ENCODE assay signal across 8 cellular contexts in the genomic region with DNA sequence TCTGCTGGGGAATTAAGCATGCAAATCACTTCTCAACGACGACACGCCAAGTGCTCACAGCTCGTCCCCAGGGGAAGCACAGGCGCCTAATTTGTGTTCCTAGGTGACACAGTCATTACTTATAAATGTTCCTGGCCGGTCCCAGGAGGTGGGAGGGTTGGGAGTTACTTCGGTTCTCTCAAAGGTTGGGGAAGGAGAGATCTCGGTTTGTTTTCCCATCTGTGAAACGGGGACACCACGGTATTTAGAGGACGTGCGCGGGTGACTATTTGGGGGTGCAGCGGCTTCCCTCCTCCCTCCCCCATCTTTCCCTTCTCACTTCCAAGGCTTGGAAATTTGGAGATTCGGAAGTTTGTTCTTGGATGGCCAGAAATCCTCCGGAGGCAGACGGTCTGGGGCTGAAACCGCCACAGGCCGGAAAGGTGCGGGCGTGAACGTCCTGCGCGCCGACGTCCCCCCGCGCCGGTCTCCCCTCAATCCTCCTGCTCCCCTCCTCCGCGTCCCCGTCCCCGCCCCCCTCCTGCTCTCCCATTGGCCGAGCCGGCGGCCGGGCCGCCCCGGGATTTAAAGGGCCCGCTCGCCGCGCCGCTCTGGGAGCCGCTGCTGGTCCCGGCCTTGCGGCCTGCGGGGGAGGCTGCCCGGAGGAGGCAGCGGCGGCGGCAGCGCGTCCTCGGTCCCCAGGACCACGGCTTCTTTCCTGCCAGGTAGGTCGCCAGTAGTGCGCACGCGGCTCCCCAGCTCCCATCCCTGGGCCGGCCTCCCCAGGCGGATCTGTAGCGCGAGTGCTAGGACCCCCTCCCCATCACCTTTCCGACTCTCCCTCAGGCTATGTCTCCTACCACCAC. TPM values are rescaled to one million over a fixed set of nuclear protein-coding genes. Genes with fewer than 3 reads are reported as not detected.
DNase-seq lines count a peak whose midpoint lies in the region; ATAC-seq lines count a peak whose summit lies in the region.

A gene (plus strand): TSS at position 593 of the 845 bp plus-strand sequence. CDS start 829 bp downstream, outside the sequence.

- H2AK5ac ChIP-seq in mesendoderm (ENCODE audit: low read length) = no peak within 1 kb of the TSS

- no peak within 1 kb of the TSS for H3K23ac ChIP-seq in mesendoderm (ENCODE audit: low read length)

- peak within 1 kb of the TSS; percentile 75 for H3K27ac ChIP-seq in effector memory CD4-positive, alpha-beta T cell (ENCODE audit: insufficient read depth, low read length, poor library complexity, severe bottlenecking)
- H3K27ac ChIP-seq in mesendoderm (ENCODE audit: low read depth, low read length) = no peak within 1 kb of the TSS

- H3K4me3 ChIP-seq in effector memory CD4-positive, alpha-beta T cell (ENCODE audit: insufficient read depth, low read depth, low read length, poor library complexity, severe bottlenecking) = peak within 1 kb of the TSS; percentile 59
- peak within 1 kb of the TSS; percentile 65 for H3K4me3 ChIP-seq in mesendoderm (ENCODE audit: low read length)

- H4K5ac ChIP-seq in mesendoderm (ENCODE audit: low read length) = no peak within 1 kb of the TSS

- H4K8ac ChIP-seq in mesendoderm (ENCODE audit: low read depth, low read length) = peak within 1 kb of the TSS; percentile 31

- ATAC-seq in GM18511 (IDR thresholded peaks at IDR 0.05; ENCODE audit: unreplicated experiment) = peak; percentile 90
- ATAC-seq in HG03108 (IDR thresholded peaks at IDR 0.05; ENCODE audit: unreplicated experiment) = peak; percentile 73

- no peaks in the 10 kb centered on the region for H3K9me3 ChIP-seq in effector memory CD4-positive, alpha-beta T cell (ENCODE audit: control insufficient read depth, low read length)

- H2BK5ac ChIP-seq in mesendoderm (ENCODE audit: low read length) = no peak within 1 kb of the TSS

- H3K79me2 ChIP-seq in mesendoderm (ENCODE audit: control insufficient read depth, insufficient read depth, low read length) = no peaks in the 10 kb centered on the region

- no CpG with 5 or more reads among the region's 65 CpGs for WGBS in mesendoderm (ENCODE audit: extremely low coverage, insufficient coverage, low lambda C conversion rate)

- H3K79me1 ChIP-seq in mesendoderm (ENCODE audit: low read length) = no peaks in the 10 kb centered on the region

- peak within 1 kb of the TSS; percentile 83 for H3K56ac ChIP-seq in mesendoderm (ENCODE audit: low read length)

- no peak within 1 kb of the TSS for H2BK120ac ChIP-seq in mesendoderm (ENCODE audit: low read depth, low read length)

- peak within 1 kb of the TSS; percentile 69 for H3K18ac ChIP-seq in mesendoderm (ENCODE audit: low read length)

- H3K4me2 ChIP-seq in mesendoderm (ENCODE audit: low read length) = peak within 1 kb of the TSS; percentile 36

- DNase-seq in 8988T (peak; percentile 74), NCI-H748 treated with DMSO at 0.1 percent for 48 hours (lab: John Stamatoyannopoulos, UW) (peak; percentile 11), mesendoderm (peak; percentile 65)
- DNase-seq in activated CD8-positive, alpha-beta memory T cell treated with anti-CD3 and anti-CD28 coated beads for 1 hour (ENCODE audit: extremely low read depth in 1 of 2, low read depth in 1 of 2) = peak; percentile 41 to 67
- DNase-seq in effector memory CD4-positive, alpha-beta T cell = peak; percentile 58 to 69 (median 63)
- DNase-seq in stimulated activated CD8-positive, alpha-beta memory T cell treated with anti-CD3 and anti-CD28 coated beads, Interleukin-15, amount 100 ng/mL, for 1 hour (ENCODE audit: low read depth) = peak; percentile 59

- H3K9ac ChIP-seq in mesendoderm (ENCODE audit: low read length) = peak within 1 kb of the TSS; percentile 78

- no peaks in the 10 kb centered on the region for H3K36me3 ChIP-seq in effector memory CD4-positive, alpha-beta T cell (ENCODE audit: control insufficient read depth, insufficient read depth, low read length)
- H3K36me3 ChIP-seq in mesendoderm (ENCODE audit: control insufficient read depth, insufficient read depth, low read length) = no peaks in the 10 kb centered on the region

- H2BK15ac ChIP-seq in mesendoderm (replicated peaks; ENCODE audit: low read depth) = no peak within 1 kb of the TSS

- no peaks in the 10 kb centered on the region for H3K27me3 ChIP-seq in effector memory CD4-positive, alpha-beta T cell (replicated peaks; ENCODE audit: control insufficient read depth, insufficient read depth, low read length, poor library complexity, severe bottlenecking)
- no peaks in the 10 kb centered on the region for H3K27me3 ChIP-seq in mesendoderm (ENCODE audit: insufficient read depth, low read length, poor library complexity)

- peaks cover 4% of the 10 kb centered on the region for H3K4me1 ChIP-seq in effector memory CD4-positive, alpha-beta T cell (ENCODE audit: control insufficient read depth, insufficient read depth, low read length, poor library complexity, severe bottlenecking)
- H3K4me1 ChIP-seq in mesendoderm (ENCODE audit: control insufficient read depth, low read depth, low read length) = no peaks in the 10 kb centered on the region

- H3K4ac ChIP-seq in mesendoderm (ENCODE audit: low read depth, low read length) = no peak within 1 kb of the TSS

RNA-seq across cellular contexts. Expression of the gene that starts here (rescaled TPM):
- polyA plus RNA-seq in mesendoderm (2013, experiment 1 of 2) = 7.3 TPM
- 6.8 TPM for polyA plus RNA-seq in mesendoderm (2013, experiment 2 of 2)

Comparison
In these comparisons a context has a peak if more than half of its experiments do, and no peak if none do; other contexts are left out.
1. DNase-seq: peak in every context shown above with its lines; median percentile 74 in 8988T; 65 in mesendoderm; 63 in effector memory CD4-positive, alpha-beta T cell; 59 in stimulated activated CD8-positive, alpha-beta memory T cell treated with anti-CD3 and anti-CD28 coated beads, Interleukin-15, amount 100 ng/mL, for 1 hour; 54 in activated CD8-positive, alpha-beta memory T cell treated with anti-CD3 and anti-CD28 coated beads for 1 hour; 11 in NCI-H748 treated with DMSO at 0.1 percent for 48 hours.